Comparison of ENCODE assay signal across 9 cellular contexts in the genomic region with DNA sequence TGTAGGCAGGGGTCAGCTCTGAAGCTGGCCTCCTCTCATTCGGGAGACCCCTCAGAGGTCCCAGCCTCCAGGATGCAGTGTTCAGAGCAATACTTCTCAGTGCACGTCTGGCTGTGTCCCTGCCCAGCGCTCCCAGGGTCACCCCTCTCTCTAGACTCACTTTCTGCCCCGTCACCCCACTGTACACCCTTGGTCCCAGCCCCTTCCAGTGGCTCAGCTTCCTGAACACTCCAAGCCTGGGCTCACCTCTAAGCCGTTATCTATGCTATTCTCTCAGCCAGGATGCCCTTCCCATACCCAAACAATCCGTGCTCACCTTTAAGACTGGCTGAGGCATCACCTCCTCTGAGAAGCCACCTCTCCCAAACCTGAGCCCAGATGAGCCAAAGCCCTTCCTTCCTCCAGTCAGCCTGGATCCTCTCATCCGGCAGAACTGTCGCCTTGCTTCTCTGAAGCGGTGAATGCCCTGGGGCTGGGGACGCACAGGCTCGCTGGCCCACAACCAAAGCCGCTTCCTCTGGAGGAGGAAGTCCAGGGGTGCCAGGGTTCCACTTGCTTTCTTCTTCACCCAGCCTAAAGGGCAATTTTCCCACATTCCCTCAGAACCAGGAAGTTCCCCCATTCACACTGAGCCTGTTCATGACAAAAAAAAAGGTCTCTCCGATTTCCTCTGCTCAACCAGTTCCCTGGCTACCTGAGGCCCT. TPM values are rescaled to one million over a fixed set of nuclear protein-coding genes. Genes with fewer than 3 reads are reported as not detected.
DNase-seq lines count a peak whose midpoint lies in the region; ATAC-seq and TF ChIP-seq lines count a peak whose summit lies in the region.
"Had no signal": no experiment of that assay in that cellular context is flagged by ENCODE, and none has a peak within 500 bp of the region (broad histone marks: within the 10 kb centered on the region; RNA-seq: fewer than 3 reads in every experiment).

No MANE protein-coding gene starts in this region.

- H3K27ac Mint-ChIP-seq in T-helper 1 cell treated with Interleukin-12 subunit alpha and Interleukin-12 subunit beta and Interleukin-4 antibody, amounts not matched to agents 30 μg/mL and 1 μg/mL, for 36 hours = peak overlapping the region; percentile 73
- peak overlapping the region; percentile 2 for H3K27ac Mint-ChIP-seq in activated CD4-positive, alpha-beta memory T cell treated with anti-CD3 and anti-CD28 coated beads for 36 hours

- intact Hi-C loops in activated CD4-positive, alpha-beta memory T cell treated with anti-CD3 and anti-CD28 coated beads for 36 hours (cut with micrococcal nuclease) = no loop called here
- intact Hi-C loops in testis (cut with DNase I; ENCODE audit: low total_unique reads) = loop anchor here (10.0 kb wide), 1 partner anchor 474 kb away; no protein-coding TSS in a partner anchor

- peak overlapping the region; percentile 44 to 53 for H3K27ac ChIP-seq in testis
- H3K27ac ChIP-seq: WERI-Rb-1 had no signal

- H3K9me3 Mint-ChIP-seq in T-helper 1 cell treated with Interleukin-12 subunit alpha and Interleukin-12 subunit beta and Interleukin-4 antibody, amounts not matched to agents 30 μg/mL and 1 μg/mL, for 36 hours = no peaks in the 10 kb centered on the region
- H3K9me3 Mint-ChIP-seq in activated CD4-positive, alpha-beta memory T cell treated with anti-CD3 and anti-CD28 coated beads for 36 hours = no peaks in the 10 kb centered on the region

- H3K4me1 ChIP-seq in testis = peaks cover 16% of the 10 kb centered on the region

- POLR2A ChIA-PET in activated CD4-positive, alpha-beta memory T cell treated with anti-CD3 and anti-CD28 coated beads for 36 hours (lab: Charles Lee) = interaction anchor here (1.1 kb wide), 1 partner anchor 30 kb away, joined by 9 read pairs; a partner anchor contains a TSS

- DNase-seq in T-helper 1 cell = no peak
- no peak for DNase-seq in activated CD4-positive, alpha-beta memory T cell treated with anti-CD3 and anti-CD28 coated beads for 36 hours
- DNase-seq in islet precursor cell = peak; percentile 70
- no peak for DNase-seq in testis
- no peak for DNase-seq in NCI-H187 (lab: John Stamatoyannopoulos, UW)
- no peak for DNase-seq in effector CD8-positive, alpha-beta T cell (lab: John Stamatoyannopoulos, UW)
- DNase-seq: WERI-Rb-1 had no signal

- TF ChIP-seq CTCF in testis (IDR thresholded peaks at IDR 0.05) = no peak

- peaks cover 32% of the 10 kb centered on the region for H3K4me1 Mint-ChIP-seq in T-helper 1 cell treated with Interleukin-12 subunit alpha and Interleukin-12 subunit beta and Interleukin-4 antibody, amounts not matched to agents 30 μg/mL and 1 μg/mL, for 36 hours (ENCODE audit: low read depth)
- H3K4me1 Mint-ChIP-seq in activated CD4-positive, alpha-beta memory T cell treated with anti-CD3 and anti-CD28 coated beads for 36 hours (ENCODE audit: low read depth) = peaks cover 32% of the 10 kb centered on the region

- H3K36me3 Mint-ChIP-seq in T-helper 1 cell treated with Interleukin-12 subunit alpha and Interleukin-12 subunit beta and Interleukin-4 antibody, amounts not matched to agents 30 μg/mL and 1 μg/mL, for 36 hours (ENCODE audit: low read depth) = peaks cover 2% of the 10 kb centered on the region
- peaks cover 1% of the 10 kb centered on the region for H3K36me3 Mint-ChIP-seq in activated CD4-positive, alpha-beta memory T cell treated with anti-CD3 and anti-CD28 coated beads for 36 hours

- H3K27me3 Mint-ChIP-seq in T-helper 1 cell treated with Interleukin-12 subunit alpha and Interleukin-12 subunit beta and Interleukin-4 antibody, amounts not matched to agents 30 μg/mL and 1 μg/mL, for 36 hours (ENCODE audit: low read depth) = no peaks in the 10 kb centered on the region
- H3K27me3 Mint-ChIP-seq in activated CD4-positive, alpha-beta memory T cell treated with anti-CD3 and anti-CD28 coated beads for 36 hours = no peaks in the 10 kb centered on the region

- peak overlapping the region; percentile 82 for H3K4me3 Mint-ChIP-seq in T-helper 1 cell treated with Interleukin-12 subunit alpha and Interleukin-12 subunit beta and Interleukin-4 antibody, amounts not matched to agents 30 μg/mL and 1 μg/mL, for 36 hours
- no peak overlapping the region for H3K4me3 Mint-ChIP-seq in activated CD4-positive, alpha-beta memory T cell treated with anti-CD3 and anti-CD28 coated beads for 36 hours

- CTCF ChIA-PET in activated CD4-positive, alpha-beta memory T cell treated with anti-CD3 and anti-CD28 coated beads for 36 hours (lab: Charles Lee) = interaction anchor here (0.6 to 1.8 kb wide), 6 partner anchors 9 to 594 kb away, joined by 3 to 10 read pairs (median 4); no protein-coding TSS in a partner anchor

- no peaks in the 10 kb centered on the region for H3K36me3 ChIP-seq in testis (ENCODE audit: low read depth, missing control alignments)
- H3K36me3 ChIP-seq: WERI-Rb-1 had no signal

- no peak for TF ChIP-seq POLR2A in testis (IDR thresholded peaks at IDR 0.05)

- no peak overlapping the region for H3K4me3 ChIP-seq in testis

- H3K9me3 ChIP-seq in testis = no peaks in the 10 kb centered on the region

- WGBS in testis, 2 donors = 77 to 88% methylated on average over 13 of the region's 13 CpGs

- no peaks in the 10 kb centered on the region for H3K27me3 ChIP-seq in testis

- no peak for ATAC-seq in HG02759 (IDR thresholded peaks at IDR 0.05; ENCODE audit: unreplicated experiment)

RNA-seq across cellular contexts. Expression of a gene that starts 13.7 kb away (rescaled TPM):
- under 1 TPM; 0.41 to 0.69 TPM for total RNA-seq in activated CD4-positive, alpha-beta memory T cell treated with anti-CD3 and anti-CD28 coated beads for 36 hours
- 10 to 100 TPM; 24.3 to 34.9 TPM for total RNA-seq in testis
- polyA plus RNA-seq in testis (ENCODE audit: insufficient read depth, low read depth, low replicate concordance) = 15.2 TPM

RNA-seq across cellular contexts. Expression of a gene that starts 30.0 kb away (rescaled TPM):
- total RNA-seq in activated CD4-positive, alpha-beta memory T cell treated with anti-CD3 and anti-CD28 coated beads for 36 hours = 1 to 10 TPM; 7.6 to 8.3 TPM
- 1 to 10 TPM; 2.2 to 4.0 TPM for total RNA-seq in testis
- polyA plus RNA-seq in testis (ENCODE audit: insufficient read depth, low read depth, low replicate concordance) = 0.62 TPM

Comparison
In these comparisons a context has a peak if more than half of its experiments do, and no peak if none do; other contexts are left out.
1. RNA of a gene that starts 13.7 kb away (total RNA-seq): 24.3 to 34.9 TPM in testis; 0.41 to 0.69 TPM in activated CD4-positive, alpha-beta memory T cell treated with anti-CD3 and anti-CD28 coated beads for 36 hours; every median in the first group is over 10 times any median in the second.